ENCODE assay signal across 9 cellular contexts in genomic region chr3:42179110-42179725, GRCh38.
A peak's percentile ranks its signal among the peaks of the same experiment; 100 is the strongest.
DNase-seq lines count a peak whose midpoint lies in the region; TF ChIP-seq lines count a peak whose summit lies in the region.
"Had no signal": no experiment of that assay in that cellular context is flagged by ENCODE, and none has a peak within 500 bp of the region (broad histone marks: within the 10 kb centered on the region; RNA-seq: fewer than 3 reads in every experiment).

No MANE protein-coding gene starts in this region.

- no peaks in the 10 kb centered on the region for H3K36me3 Mint-ChIP-seq in T-helper 2 cell treated with Interferon-gamma antibody and Interleukin-4, amounts not matched to agents 5 μg/mL and 100 μg/mL, for 36 hours (ENCODE audit: low read depth)

- peaks cover 6% of the 10 kb centered on the region for H3K4me1 Mint-ChIP-seq in T-helper 2 cell treated with Interferon-gamma antibody and Interleukin-4, amounts not matched to agents 5 μg/mL and 100 μg/mL, for 36 hours (ENCODE audit: low read depth)

- DNase-seq in T-helper 2 cell treated with Interferon-gamma antibody and Interleukin-4, amounts not matched to agents 5 μg/mL and 100 μg/mL, for 36 hours (ENCODE audit: low spot score) = peak; percentile 33
- DNase-seq in T-helper 2 cell (no peak), SK-MEL-5 (ENCODE audit: low read depth, low spot score) (peak; percentile 56), fibroblast of mammary gland (ENCODE audit: low read depth) (peak; percentile 89), occipital lobe (lab: John Stamatoyannopoulos, UW) (peak; percentile 52), NCI-H446 (lab: John Stamatoyannopoulos, UW) (no peak), NK-92 (lab: John Stamatoyannopoulos, UW; ENCODE audit: unreplicated experiment) (no peak), NCI-H128 (lab: John Stamatoyannopoulos, UW; ENCODE audit: unreplicated experiment) (no peak)
- DNase-seq: DND-41 had no signal

- no peak overlapping the region for H3K4me3 ChIP-seq in fibroblast of mammary gland (ENCODE audit: control insufficient read depth, low read depth, low read length)

- H3K9me3 Mint-ChIP-seq in T-helper 2 cell treated with Interferon-gamma antibody and Interleukin-4, amounts not matched to agents 5 μg/mL and 100 μg/mL, for 36 hours = no peaks in the 10 kb centered on the region

- in situ Hi-C loops in SK-MEL-5 (cut with HindIII; ENCODE audit: low pct_unique_long_range_greater_than_20kb, low sequenced_read_pairs) = no loop called here

- H3K4me3 Mint-ChIP-seq in T-helper 2 cell treated with Interferon-gamma antibody and Interleukin-4, amounts not matched to agents 5 μg/mL and 100 μg/mL, for 36 hours = no peak overlapping the region

- no peak overlapping the region for H3K27ac Mint-ChIP-seq in T-helper 2 cell treated with Interferon-gamma antibody and Interleukin-4, amounts not matched to agents 5 μg/mL and 100 μg/mL, for 36 hours

- TF ChIP-seq CTCF in fibroblast of mammary gland (conservative IDR thresholded peaks at IDR 0.05; ENCODE audit: control insufficient read depth, insufficient read depth, low read depth, low read length) = no peak

- H3K27me3 Mint-ChIP-seq in T-helper 2 cell treated with Interferon-gamma antibody and Interleukin-4, amounts not matched to agents 5 μg/mL and 100 μg/mL, for 36 hours (ENCODE audit: low read depth) = no peaks in the 10 kb centered on the region

Comparison
In these comparisons a context has a peak if more than half of its experiments do, and no peak if none do; other contexts are left out.
1. DNase-seq: peak in T-helper 2 cell treated with Interferon-gamma antibody and Interleukin-4, amounts not matched to agents 5 μg/mL and 100 μg/mL, for 36 hours (single experiment), SK-MEL-5 (single experiment), fibroblast of mammary gland (single experiment) and occipital lobe (single experiment); none in T-helper 2 cell (0 of 5), NCI-H446 (0 of 2), NK-92 (single experiment) and NCI-H128 (single experiment).